Comparison of ENCODE assay signal across 18 cellular contexts in the genomic region with DNA sequence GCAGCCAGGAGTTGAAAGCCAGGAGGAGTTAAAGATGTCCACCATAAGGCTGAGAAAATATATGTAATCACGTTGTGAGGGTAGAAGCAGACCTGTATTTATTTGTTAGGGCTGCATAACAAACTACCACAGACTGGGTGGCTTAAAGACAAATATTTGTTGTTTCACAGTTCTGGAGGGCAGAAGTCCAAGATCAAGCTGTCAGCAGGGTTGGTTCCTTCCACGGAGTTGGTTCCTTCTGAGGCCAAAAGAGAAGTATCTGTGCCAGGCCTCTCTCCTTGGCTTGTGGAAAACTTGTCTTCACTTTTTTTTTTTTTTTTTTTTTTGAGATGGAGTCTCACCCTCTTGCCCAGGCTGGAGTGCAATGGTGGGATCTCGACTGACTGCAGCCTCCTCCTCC.
DNase-seq lines count a peak whose midpoint lies in the region; ATAC-seq and TF ChIP-seq lines count a peak whose summit lies in the region.
"Had no signal": no experiment of that assay in that cellular context is flagged by ENCODE, and none has a peak within 500 bp of the region (broad histone marks: within the 10 kb centered on the region; RNA-seq: fewer than 3 reads in every experiment).

No MANE protein-coding gene starts in this region.

- DNase-seq in LNCaP clone FGC (ENCODE audit: low read depth), result peak; percentile 90
- no peak for DNase-seq in left lobe of liver (ENCODE audit: low spot score)
- peak; percentile 32 for DNase-seq in pons (ENCODE audit: low spot score)
- no peak for DNase-seq in activated CD4-positive, CD25-positive, alpha-beta regulatory T cell treated with anti-CD3 and anti-CD28 coated beads, Interleukin-2, amount 50 U/mL, for 72 hours
- no peak for DNase-seq in activated gamma-delta T cell (lab: John Stamatoyannopoulos, UW)
- no peak for DNase-seq in gastrocnemius medialis
- DNase-seq: CD4-positive, alpha-beta T cell; CD8-positive, alpha-beta memory T cell; DMS 273 treated with DMSO at 0.1 percent for 48 hours; DMS79; EL; GDM1; GM23248; H7; HCEC 1CT had no signal

- TF ChIP-seq CTCF in 22Rv1 (IDR thresholded peaks at IDR 0.05) (no peak), LNCaP clone FGC (IDR thresholded peaks at IDR 0.05; ENCODE audit: control insufficient read depth, extremely low read depth, insufficient read depth) (no peak), gastrocnemius medialis (IDR thresholded peaks at IDR 0.05 in 4 of 5, conservative IDR thresholded peaks at IDR 0.05 in 1 of 5) (no peak)

- no peaks in the 10 kb centered on the region for H3K9me3 ChIP-seq in gastrocnemius medialis
- H3K9me3 ChIP-seq: BLaER1 had no signal

- no peak for TF ChIP-seq POLR2A in gastrocnemius medialis (IDR thresholded peaks at IDR 0.05)

- no peak overlapping the region for H3K4me3 ChIP-seq in LNCaP clone FGC (ENCODE audit: low read depth, low read length)
- H3K4me3 ChIP-seq in gastrocnemius medialis, result no peak overlapping the region
- H3K4me3 ChIP-seq: BLaER1, GM12878, GM23248 had no signal

- H3K27ac ChIP-seq in 22Rv1 (peak overlapping the region; percentile 63), gastrocnemius medialis (no peak overlapping the region)
- H3K27ac ChIP-seq: BLaER1, GM23248 had no signal

- in situ Hi-C loops in gastrocnemius medialis (cut with MboI; ENCODE audit: low sequenced_read_pairs in 4 of 4), result loop anchor here in 1 of 4 donors (25.0 kb wide), 1 partner anchor 111 kb away; no protein-coding TSS in a partner anchor

- ATAC-seq in left lobe of liver (peak; percentile 22), gastrocnemius medialis (no peak)
- ATAC-seq: GM12878 had no signal

- H3K4me1 ChIP-seq in gastrocnemius medialis, result no peaks in the 10 kb centered on the region
- H3K4me1 ChIP-seq: BLaER1 had no signal

- no peaks in the 10 kb centered on the region for H3K36me3 ChIP-seq in gastrocnemius medialis
- H3K36me3 ChIP-seq: BLaER1 had no signal

- intact Hi-C loops in gastrocnemius medialis (cut with DNase I; ENCODE audit: low total_unique reads), result no loop called here

- no peaks in the 10 kb centered on the region for H3K27me3 ChIP-seq in gastrocnemius medialis
- H3K27me3 ChIP-seq: BLaER1 had no signal

Comparison
In these comparisons a context has a peak if more than half of its experiments do, and no peak if none do; other contexts are left out.
1. DNase-seq: peak in LNCaP clone FGC (single experiment) and pons (single experiment); none in left lobe of liver (single experiment), activated CD4-positive, CD25-positive, alpha-beta regulatory T cell treated with anti-CD3 and anti-CD28 coated beads, Interleukin-2, amount 50 U/mL, for 72 hours (single experiment), activated gamma-delta T cell (single experiment) and gastrocnemius medialis (0 of 2).